Comparison of ENCODE assay signal across 6 cellular contexts in the genomic region with DNA sequence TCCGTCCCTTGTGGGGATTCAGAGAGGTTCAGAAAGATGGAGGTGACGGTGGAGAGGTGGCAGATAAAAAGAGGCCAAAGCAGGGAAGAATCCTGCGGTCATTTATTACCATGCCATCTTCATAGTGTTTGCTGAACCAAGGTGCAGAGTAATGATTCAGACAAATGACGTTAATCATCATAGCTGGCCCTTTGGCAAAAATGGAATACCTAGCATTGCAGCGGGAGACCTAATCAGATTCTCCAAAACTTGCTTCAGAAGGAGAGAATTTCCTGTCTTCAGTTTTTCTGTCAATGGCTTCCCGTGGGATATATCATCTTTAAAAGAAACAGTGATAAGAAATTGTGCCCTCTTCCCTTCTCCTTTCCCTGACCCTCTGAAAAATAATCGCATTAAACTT.
"Had no signal": no experiment of that assay in that cellular context is flagged by ENCODE, and none has a peak within 500 bp of the region (broad histone marks: within the 10 kb centered on the region; RNA-seq: fewer than 3 reads in every experiment).

No MANE protein-coding gene starts in this region.

- H3K4me3 ChIP-seq: K562 had no signal

- H3K27me3 Mint-ChIP-seq: IgD-negative memory B cell had no signal

- H3K27ac Mint-ChIP-seq: IgD-negative memory B cell had no signal

- H3K27ac ChIP-seq: HL-60 had no signal

- H3K9me3 Mint-ChIP-seq: IgD-negative memory B cell had no signal

- H3K4me1 Mint-ChIP-seq: IgD-negative memory B cell had no signal

- DNase-seq: IMR-90, KBM-7, KG1 had no signal
